Comparison of ENCODE assay signal across 8 cellular contexts in the genomic region with DNA sequence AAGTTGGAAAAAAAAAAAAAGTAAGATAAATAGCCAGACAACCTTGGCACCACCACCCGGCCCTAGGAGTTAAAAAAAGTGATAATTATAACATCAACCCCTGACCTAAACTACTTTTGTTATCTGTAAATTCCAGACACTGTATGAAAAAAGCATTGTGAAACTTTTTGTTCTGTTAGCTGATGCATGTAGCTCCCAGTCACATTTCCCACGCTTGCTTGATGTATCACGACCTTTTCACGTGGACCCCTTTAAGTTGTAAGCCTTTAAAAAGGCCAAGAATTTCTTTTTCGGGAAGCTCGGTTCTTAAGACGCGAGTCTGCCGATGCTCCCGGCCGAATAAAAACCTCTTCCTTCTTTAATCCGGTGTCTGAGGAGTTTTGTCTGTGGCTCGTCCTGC. TPM values are rescaled to one million over a fixed set of nuclear protein-coding genes. Genes with fewer than 3 reads are reported as not detected.
"Had no signal": no experiment of that assay in that cellular context is flagged by ENCODE, and none has a peak within 500 bp of the region (broad histone marks: within the 10 kb centered on the region; RNA-seq: fewer than 3 reads in every experiment).

No MANE protein-coding gene starts in this region.

RNA-seq across cellular contexts. Expression of gene CCDC92B, which starts 35.9 kb away (rescaled TPM):
- total RNA-seq: endothelial cell of umbilical vein, fibroblast of villous mesenchyme, myocyte, renal cortical epithelial cell, skeletal muscle tissue, subcutaneous adipose tissue had no signal
- polyA plus RNA-seq: endothelial cell of umbilical vein; keratinocyte; naive thymus-derived CD8-positive, alpha-beta T cell had no signal
